Comparison of ENCODE assay signal across 1 cellular context in genomic region chr14:60485600-60486251, GRCh38.
A peak's percentile ranks its signal among the peaks of the same experiment; 100 is the strongest.
TF ChIP-seq lines count a peak whose summit lies in the region.

C14orf39 (minus strand) TSS chr14:60486063; CDS start chr14:60485078, 985 bp downstream.

TF ChIP-seq in K562, 482 proteins besides CTCF, POLR2A, EP300 and RAD21 (continued from another document and continues in another):
- TF ChIP-seq NKRF (IDR thresholded peaks at IDR 0.05; ENCODE audit: borderline replicate concordance) (no peak), MYBL2 (IDR thresholded peaks at IDR 0.05; ENCODE audit: low read depth) (peak; percentile 42; the same call in 1 of the 2 replicates), MYBL2 (CRISPR knock-in tag; IDR thresholded peaks at IDR 0.05; ENCODE audit: borderline replicate concordance) (no peak), E2F6 (IDR thresholded peaks at IDR 0.05; ENCODE audit: borderline replicate concordance in 1 of 2, extremely low read depth in 1 of 2, insufficient read depth in 1 of 2, insufficient read length in 1 of 2, low read depth in 1 of 2, low read length in 1 of 2, poor library complexity in 1 of 2, severe bottlenecking in 1 of 2) (peak; percentile 86 to 92), ELF4 (CRISPR knock-in tag; IDR thresholded peaks at IDR 0.05) (no peak), NONO (IDR thresholded peaks at IDR 0.05; ENCODE audit: low read depth in 2 of 2, low read length in 1 of 2) (no peak), POLR2G (IDR thresholded peaks at IDR 0.05; ENCODE audit: low read depth, low read length) (peak; percentile 92), PRDM10 (IDR thresholded peaks at IDR 0.05; ENCODE audit: partially characterized antibody) (peak; percentile 21), HOXB6 (CRISPR knock-in tag; IDR thresholded peaks at IDR 0.05; ENCODE audit: borderline replicate concordance) (no peak), FOXA3 (CRISPR knock-in tag; conservative IDR thresholded peaks at IDR 0.05 in 1 of 2, IDR thresholded peaks at IDR 0.05 in 1 of 2) (no peak), PRPF4 (IDR thresholded peaks at IDR 0.05; ENCODE audit: insufficient read depth, low read depth, low read length, poor library complexity, severe bottlenecking) (no peak), RBBP5 (IDR thresholded peaks at IDR 0.05; ENCODE audit: borderline replicate concordance, insufficient read depth, low read length, poor library complexity, severe bottlenecking) (no peak), ATF1 (CRISPR knock-in tag; IDR thresholded peaks at IDR 0.05) (no peak), ATF1 (tag; IDR thresholded peaks at IDR 0.05) (0 out of 2 replicates have a peak, but pooled peaks have one; percentile 29), ARHGAP35 (IDR thresholded peaks at IDR 0.05; ENCODE audit: partially characterized antibody) (peak; percentile 33), ELK3 (CRISPR knock-in tag; IDR thresholded peaks at IDR 0.05) (no peak), RBM25 (IDR thresholded peaks at IDR 0.05; ENCODE audit: low read depth, low read length, severe bottlenecking) (peak; percentile 47), RBFOX2 (IDR thresholded peaks at IDR 0.05; ENCODE audit: low read depth, low read length) (peak; percentile 88), ZNF740 (CRISPR knock-in tag; IDR thresholded peaks at IDR 0.05) (peak; percentile 64), ZNF740 (tag; IDR thresholded peaks at IDR 0.05) (peak in 1 of 2 experiments; percentile 56; a peak in 1 of 4 replicates), CBFB (CRISPR knock-in tag; IDR thresholded peaks at IDR 0.05) (no peak), L3MBTL2 (IDR thresholded peaks at IDR 0.05) (peak; percentile 96), ZNF76 (CRISPR knock-in tag; IDR thresholded peaks at IDR 0.05; ENCODE audit: borderline replicate concordance) (no peak), ELF2 (CRISPR knock-in tag; IDR thresholded peaks at IDR 0.05) (no peak), CBFA2T3 (IDR thresholded peaks at IDR 0.05) (0 out of 2 replicates have a peak, but pooled peaks have one; percentile 14), ZMIZ1 (IDR thresholded peaks at IDR 0.05; ENCODE audit: low read depth in 2 of 2, low read length in 2 of 2) (0 out of 4 replicates have a peak, but pooled peaks of 1 of the 2 experiments have one; percentile 37), SREBF2 (CRISPR knock-in tag; IDR thresholded peaks at IDR 0.05) (no peak), SNRNP70 (optimal IDR thresholded peaks at IDR 0.05; ENCODE audit: low read depth, low read length) (no peak), ARID4B (CRISPR knock-in tag; IDR thresholded peaks at IDR 0.05) (no peak), HSF4 (CRISPR knock-in tag; IDR thresholded peaks at IDR 0.05; ENCODE audit: borderline replicate concordance) (no peak), YY1 (IDR thresholded peaks at IDR 0.05; ENCODE audit: borderline replicate concordance in 1 of 3, control insufficient read depth in 1 of 3, extremely low read depth in 1 of 3, insufficient read depth in 3 of 3, insufficient read length in 1 of 3, insufficient replicate concordance in 2 of 3, low read depth in 1 of 3, low read length in 2 of 3) (peak in 1 of 3 experiments; percentile 23), ZZZ3 (IDR thresholded peaks at IDR 0.05) (0 out of 2 replicates have a peak, but pooled peaks have one; percentile 41), MAX (CRISPR knock-in tag; IDR thresholded peaks at IDR 0.05) (peak; percentile 67), HNRNPLL (IDR thresholded peaks at IDR 0.05; ENCODE audit: low read depth, low read length, poor library complexity, severe bottlenecking) (peak; percentile 29), RNF2 (IDR thresholded peaks at IDR 0.05) (peak; percentile 71; the same call in 1 of the 2 replicates), MNT (conservative IDR thresholded peaks at IDR 0.05) (peak; percentile 14 to 50; a peak in 2 of 4 replicates), MAZ (CRISPR knock-in tag; conservative IDR thresholded peaks at IDR 0.05 in 1 of 2, IDR thresholded peaks at IDR 0.05 in 1 of 2) (peak; percentile 62 to 83), VEZF1 (CRISPR knock-in tag; IDR thresholded peaks at IDR 0.05) (peak; percentile 69)
